Comparison of ENCODE assay signal across 9 cellular contexts in the genomic region with DNA sequence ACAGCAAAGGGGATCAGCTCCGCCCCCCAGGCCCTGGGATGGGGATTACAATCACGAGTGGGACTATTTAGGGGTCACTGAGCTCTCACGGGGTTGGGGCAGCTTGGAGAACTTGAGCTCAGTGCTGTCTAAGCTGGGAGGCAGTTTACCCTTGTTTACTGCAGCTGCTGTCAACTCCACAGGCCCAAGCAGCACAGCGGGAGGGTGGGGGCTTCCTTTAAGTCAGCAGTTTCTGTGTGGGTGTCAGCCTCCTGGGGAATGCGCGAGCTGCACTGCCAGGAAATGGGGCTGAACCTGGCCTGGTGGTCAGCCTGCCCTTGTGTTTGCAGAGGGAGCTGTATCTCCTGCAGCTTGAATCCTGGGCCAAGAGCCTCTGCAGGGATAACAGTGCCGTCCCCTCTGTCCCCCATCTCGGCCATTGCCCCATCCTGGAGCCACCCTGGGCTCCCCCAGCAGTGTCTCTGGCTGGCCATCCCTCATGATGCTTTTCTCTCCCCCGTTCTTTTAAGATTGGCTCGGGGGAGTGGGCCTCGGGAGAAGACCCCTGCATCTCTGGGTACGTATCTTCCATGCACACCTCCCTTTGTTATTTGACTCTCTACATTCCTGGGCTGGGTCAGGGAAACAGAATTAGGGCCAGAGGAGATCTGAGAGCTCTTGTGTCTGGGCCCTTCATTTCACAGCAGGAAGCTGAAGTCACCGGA. TPM values are rescaled to one million over a fixed set of nuclear protein-coding genes. Genes with fewer than 3 reads are reported as not detected.
DNase-seq lines count a peak whose midpoint lies in the region; ATAC-seq and TF ChIP-seq lines count a peak whose summit lies in the region.
"Had no signal": no experiment of that assay in that cellular context is flagged by ENCODE, and none has a peak within 500 bp of the region (broad histone marks: within the 10 kb centered on the region; RNA-seq: fewer than 3 reads in every experiment).

No MANE protein-coding gene starts in this region.

- in situ Hi-C loops in mammary epithelial cell (cut with MboI; ENCODE audit: low sequenced_read_pairs in 2 of 2), result no loop called here

- peaks cover 22% of the 10 kb centered on the region for H3K4me1 Mint-ChIP-seq in memory B cell

- peaks cover 2% of the 10 kb centered on the region for H3K27me3 Mint-ChIP-seq in memory B cell

- no peak for TF ChIP-seq POLR2A in breast epithelium (IDR thresholded peaks at IDR 0.05)
- TF ChIP-seq POLR2A in upper lobe of left lung (IDR thresholded peaks at IDR 0.05), result no peak

- ATAC-seq in memory B cell (ENCODE audit: low read depth) (peak; percentile 28), upper lobe of left lung (ENCODE audit: low FRiP score in 2 of 2) (peak in 1 of 2 donors; percentile 7), HG03108 (IDR thresholded peaks at IDR 0.05; ENCODE audit: unreplicated experiment) (no peak), HG03457 (IDR thresholded peaks at IDR 0.05; ENCODE audit: unreplicated experiment) (no peak)
- ATAC-seq: Panc1 had no signal

- H3K9me3 ChIP-seq in breast epithelium (no peaks in the 10 kb centered on the region), mammary epithelial cell (replicated peaks; ENCODE audit: insufficient read depth, low read length) (no peaks in the 10 kb centered on the region), adipocyte (ENCODE audit: control insufficient read depth, low read length) (no peaks in the 10 kb centered on the region), upper lobe of left lung (no peaks in the 10 kb centered on the region)

- no peaks in the 10 kb centered on the region for H3K36me3 Mint-ChIP-seq in memory B cell

- H3K9me3 Mint-ChIP-seq in memory B cell, result no peaks in the 10 kb centered on the region

- intact Hi-C loops in breast epithelium (cut with DNase I; ENCODE audit: low total_unique reads), result no loop called here
- intact Hi-C loops in mammary epithelial cell (cut with micrococcal nuclease), result loop anchor here (5.0 kb wide), 1 partner anchor 189 kb away; no protein-coding TSS in a partner anchor

- dilution Hi-C loops in mammary epithelial cell (cut with HindIII; ENCODE audit: low sequenced_read_pairs), result no loop called here

- H3K9ac ChIP-seq in mammary epithelial cell (ENCODE audit: insufficient read depth, low read length), result no peak overlapping the region
- H3K9ac ChIP-seq in adipocyte (ENCODE audit: low read length), result no peak overlapping the region

- no peaks in the 10 kb centered on the region for H3K79me2 ChIP-seq in mammary epithelial cell (ENCODE audit: insufficient read depth, low read length)

- no peak for DNase-seq in breast epithelium (ENCODE audit: low spot score in 2 of 2)
- DNase-seq in mammary epithelial cell, result no peak
- peak; percentile 23 for DNase-seq in adipocyte (ENCODE audit: low read depth)
- DNase-seq in memory B cell (ENCODE audit: low spot score in 2 of 2), result peak in 1 of 2 donors; percentile 26
- DNase-seq in upper lobe of left lung, result peak in 1 of 2 donors; percentile 51
- DNase-seq in NCI-H1105 treated with DMSO at 0.1 percent for 48 hours (lab: John Stamatoyannopoulos, UW), result no peak

- H4K20me1 ChIP-seq in mammary epithelial cell (ENCODE audit: insufficient read depth, low read length), result no peaks in the 10 kb centered on the region

- H2AFZ ChIP-seq in mammary epithelial cell (ENCODE audit: low read depth, low read length), result no peak overlapping the region

- H3K27me3 ChIP-seq in breast epithelium (no peaks in the 10 kb centered on the region), mammary epithelial cell (ENCODE audit: insufficient read depth, low read length) (no peaks in the 10 kb centered on the region), adipocyte (replicated peaks; ENCODE audit: control insufficient read depth, insufficient read depth, low read length) (peaks cover 19% of the 10 kb centered on the region), upper lobe of left lung (no peaks in the 10 kb centered on the region)

- no TSS peak for BruUV-seq in mammary epithelial cell (replicated peaks; lab: Mats Ljungman, UMichigan)

- no peak overlapping the region for H3K4me2 ChIP-seq in mammary epithelial cell (ENCODE audit: insufficient read depth, low read depth, low read length)

- no peak overlapping the region for H3K4me3 ChIP-seq in breast epithelium
- no peak overlapping the region for H3K4me3 ChIP-seq in mammary epithelial cell (replicated peaks in 1 of 3; ENCODE audit: insufficient read depth in 1 of 3, low read depth in 2 of 3, low read length in 3 of 3)
- H3K4me3 ChIP-seq in adipocyte (ENCODE audit: low read length), result no peak overlapping the region
- H3K4me3 ChIP-seq in upper lobe of left lung, result no peak overlapping the region

- no peak for TF ChIP-seq EP300 in upper lobe of left lung (IDR thresholded peaks at IDR 0.05)

- CTCF ChIA-PET in mammary epithelial cell (lab: Charles Lee; ENCODE audit: low non-redundant PET), result no interaction called here

- peak overlapping the region; percentile 90 for H3K27ac Mint-ChIP-seq in memory B cell

- H3K27ac ChIP-seq in breast epithelium (peak overlapping the region; percentile 33 to 74), mammary epithelial cell (ENCODE audit: insufficient read depth, low read depth, low read length) (no peak overlapping the region), upper lobe of left lung (peak overlapping the region; percentile 53 to 73 (median 64))

- peaks cover 0 to 7% of the 10 kb centered on the region in 2 donors for H3K4me1 ChIP-seq in breast epithelium
- H3K4me1 ChIP-seq in mammary epithelial cell (ENCODE audit: insufficient read depth, low read length), result no peaks in the 10 kb centered on the region
- H3K4me1 ChIP-seq in adipocyte (ENCODE audit: control insufficient read depth, insufficient read depth, low read length), result peaks cover 20% of the 10 kb centered on the region
- peaks cover 21 to 41% (median 35%) of the 10 kb centered on the region in 4 donors for H3K4me1 ChIP-seq in upper lobe of left lung

- H3K4me3 Mint-ChIP-seq in memory B cell, result no peak overlapping the region

- no peak for TF ChIP-seq CTCF in breast epithelium (IDR thresholded peaks at IDR 0.05)
- TF ChIP-seq CTCF in mammary epithelial cell (conservative IDR thresholded peaks at IDR 0.05 in 1 of 2, IDR thresholded peaks at IDR 0.05 in 1 of 2; ENCODE audit: extremely low read depth in 1 of 2, insufficient read depth in 1 of 2, low read depth in 1 of 2, low read length in 2 of 2), result no peak
- no peak for TF ChIP-seq CTCF in upper lobe of left lung (IDR thresholded peaks at IDR 0.05)

- 58% methylated on average over 10 of the region's 13 CpGs for WGBS in mammary epithelial cell (ENCODE audit: low coverage, missing lambda C conversion rate)
- 31 to 39% methylated on average over 6 to 13 of the region's 13 CpGs for WGBS in upper lobe of left lung, 2 donors

- H3K36me3 ChIP-seq in breast epithelium (no peaks in the 10 kb centered on the region), mammary epithelial cell (ENCODE audit: insufficient read depth, low read length) (no peaks in the 10 kb centered on the region), adipocyte (ENCODE audit: control insufficient read depth, insufficient read depth, low read length, severe bottlenecking) (no peaks in the 10 kb centered on the region), upper lobe of left lung (no peaks in the 10 kb centered on the region)

RNA-seq across cellular contexts. Expression of a gene that starts 30.0 kb away (rescaled TPM):
- total RNA-seq in breast epithelium (1 to 10 TPM in 1 of 3 donors, under 1 TPM in 2; 0.15 to 2.7 (median 0.33) TPM), mammary epithelial cell (not detected), upper lobe of left lung (10 to 100 TPM in 4 of 6 donors, 1 to 10 TPM in 1, under 1 TPM in 1; 0.37 to 24.5 (median 10.9) TPM)
- polyA plus RNA-seq in mammary epithelial cell, result 0.09 TPM
- not detected for polyA minus RNA-seq in mammary epithelial cell
